19 cellular contexts compared by ENCODE assay signal in genomic region chr17:17386143-17386800, GRCh38.
"Had no signal": no experiment of that assay in that cellular context is flagged by ENCODE, and none has a peak within 500 bp of the region (broad histone marks: within the 10 kb centered on the region; RNA-seq: fewer than 3 reads in every experiment).

No MANE protein-coding gene starts in this region.

- H3K4me3 ChIP-seq: gastroesophageal sphincter, hepatocyte, left lung, pancreas, sigmoid colon, vagina had no signal

- H3K9me3 ChIP-seq: gastroesophageal sphincter, left lung, pancreas, sigmoid colon, vagina had no signal

- H2AFZ ChIP-seq: hepatocyte had no signal

- ATAC-seq: activated CD4-positive, CD25-positive, alpha-beta regulatory T cell treated with anti-CD3 and anti-CD28 coated beads, Interleukin-2, amount 50 U/mL, for 24 hours; effector memory CD8-positive, alpha-beta T cell; gastroesophageal sphincter; natural killer cell treated with Interleukin-12 subunit alpha and Interleukin-12 subunit beta and Interleukin-15 and Interleukin-18, amount 100 ng/mL, for 72 hours; stimulated activated memory B cell treated with anti-CD40 and anti-IgM and Interleukin-4, amounts not matched to agents 10 μg/mL and 1 μg/mL and 100 μg/mL, for 72 hours had no signal

- H3K79me2 ChIP-seq: hepatocyte had no signal

- H3K4me1 Mint-ChIP-seq: memory B cell; stimulated activated memory B cell treated with anti-CD40 and anti-IgM and Interleukin-4, amounts not matched to agents 10 μg/mL and 1 μg/mL and 100 μg/mL, for 72 hours had no signal

- H3K9me3 Mint-ChIP-seq: activated naive CD8-positive, alpha-beta T cell treated with anti-CD3 and anti-CD28 coated beads, Interleukin-2, amount 10 ng/mL, durations not matched to agents 7 days and 5 days; activated T-helper 1 cell treated with anti-CD3 and anti-CD28 coated beads, Interleukin-12 subunit alpha, Interleukin-12 subunit beta, Interleukin-2, Interleukin-4 antibody, amounts not matched to agents 30 ng/mL and 10 ng/mL and 1 ng/mL, durations not matched to agents 14 hours and 24 hours and 36 hours; effector memory CD8-positive, alpha-beta T cell; memory B cell; natural killer cell treated with Interleukin-12 subunit alpha and Interleukin-12 subunit beta and Interleukin-15 and Interleukin-18, amount 100 ng/mL, for 72 hours; stimulated activated memory B cell treated with anti-CD40 and anti-IgM and Interleukin-4, amounts not matched to agents 10 μg/mL and 1 μg/mL and 100 μg/mL, for 72 hours; T-helper 2 cell treated with Interferon-gamma antibody and Interleukin-4, amounts not matched to agents 5 μg/mL and 100 μg/mL, for 36 hours had no signal

- H3K36me3 Mint-ChIP-seq: activated naive CD8-positive, alpha-beta T cell treated with anti-CD3 and anti-CD28 coated beads, Interleukin-2, amount 10 ng/mL, durations not matched to agents 7 days and 5 days; memory B cell; natural killer cell treated with Interleukin-12 subunit alpha and Interleukin-12 subunit beta and Interleukin-15 and Interleukin-18, amount 100 ng/mL, for 72 hours; stimulated activated memory B cell treated with anti-CD40 and anti-IgM and Interleukin-4, amounts not matched to agents 10 μg/mL and 1 μg/mL and 100 μg/mL, for 72 hours had no signal

- H3K36me3 ChIP-seq: gastroesophageal sphincter, left lung, pancreas, sigmoid colon, vagina had no signal

- DNase-seq: activated CD4-positive, alpha-beta T cell treated with anti-CD3 and anti-CD28 coated beads, Interleukin-2, amount 50 U/mL, for 1 hour; activated CD8-positive, alpha-beta memory T cell treated with anti-CD3 and anti-CD28 coated beads for 24 hours; activated naive CD4-positive, alpha-beta T cell; activated naive CD8-positive, alpha-beta T cell treated with anti-CD3 and anti-CD28 coated beads, Interleukin-2, amount 10 ng/mL, durations not matched to agents 7 days and 5 days; dermis blood vessel endothelial cell; effector memory CD8-positive, alpha-beta T cell; islet precursor cell; left lung; sigmoid colon had no signal

- H3K4me1 ChIP-seq: gastroesophageal sphincter, left lung, sigmoid colon, vagina had no signal

- H3K27me3 ChIP-seq: hepatocyte, pancreas, vagina had no signal

- H3K4me3 Mint-ChIP-seq: activated naive CD8-positive, alpha-beta T cell treated with anti-CD3 and anti-CD28 coated beads, Interleukin-2, amount 10 ng/mL, durations not matched to agents 7 days and 5 days; activated T-helper 1 cell treated with anti-CD3 and anti-CD28 coated beads, Interleukin-12 subunit alpha, Interleukin-12 subunit beta, Interleukin-2, Interleukin-4 antibody, amounts not matched to agents 30 ng/mL and 10 ng/mL and 1 ng/mL, durations not matched to agents 14 hours and 24 hours and 36 hours; effector memory CD8-positive, alpha-beta T cell; memory B cell; natural killer cell treated with Interleukin-12 subunit alpha and Interleukin-12 subunit beta and Interleukin-15 and Interleukin-18, amount 100 ng/mL, for 72 hours; stimulated activated memory B cell treated with anti-CD40 and anti-IgM and Interleukin-4, amounts not matched to agents 10 μg/mL and 1 μg/mL and 100 μg/mL, for 72 hours; T-helper 2 cell treated with Interferon-gamma antibody and Interleukin-4, amounts not matched to agents 5 μg/mL and 100 μg/mL, for 36 hours had no signal

- H3K27ac Mint-ChIP-seq: activated naive CD8-positive, alpha-beta T cell treated with anti-CD3 and anti-CD28 coated beads, Interleukin-2, amount 10 ng/mL, durations not matched to agents 7 days and 5 days; activated T-helper 1 cell treated with anti-CD3 and anti-CD28 coated beads, Interleukin-12 subunit alpha, Interleukin-12 subunit beta, Interleukin-2, Interleukin-4 antibody, amounts not matched to agents 30 ng/mL and 10 ng/mL and 1 ng/mL, durations not matched to agents 14 hours and 24 hours and 36 hours; memory B cell; natural killer cell treated with Interleukin-12 subunit alpha and Interleukin-12 subunit beta and Interleukin-15 and Interleukin-18, amount 100 ng/mL, for 72 hours; stimulated activated memory B cell treated with anti-CD40 and anti-IgM and Interleukin-4, amounts not matched to agents 10 μg/mL and 1 μg/mL and 100 μg/mL, for 72 hours; T-helper 2 cell treated with Interferon-gamma antibody and Interleukin-4, amounts not matched to agents 5 μg/mL and 100 μg/mL, for 36 hours had no signal

- H3K27ac ChIP-seq: gastroesophageal sphincter, left lung, sigmoid colon, vagina had no signal

- H3K4me2 ChIP-seq: hepatocyte had no signal
